Comparison of ENCODE assay signal across 8 cellular contexts in genomic region chr20:41329435-41330342, GRCh38. TPM values are rescaled to one million over a fixed set of nuclear protein-coding genes. Genes with fewer than 3 reads are reported as not detected.
DNase-seq lines count a peak whose midpoint lies in the region; ATAC-seq and TF ChIP-seq lines count a peak whose summit lies in the region.

No MANE protein-coding gene starts in this region.

- no peak for TF ChIP-seq CTCF in coronary artery (IDR thresholded peaks at IDR 0.05)
- no peak for TF ChIP-seq CTCF in mesothelial cell of epicardium (IDR thresholded peaks at IDR 0.05; ENCODE audit: unreplicated experiment)

- ATAC-seq in GM18907 (IDR thresholded peaks at IDR 0.05; ENCODE audit: unreplicated experiment): peak; percentile 60

- no peaks in the 10 kb centered on the region for H3K9me3 Mint-ChIP-seq in mesothelial cell of epicardium

- no peaks in the 10 kb centered on the region for H3K27me3 Mint-ChIP-seq in mesothelial cell of epicardium (ENCODE audit: low read depth)

- H3K4me1 Mint-ChIP-seq in mesothelial cell of epicardium: peaks cover 10% of the 10 kb centered on the region

- H3K27ac Mint-ChIP-seq in mesothelial cell of epicardium: peak overlapping the region; percentile 10

- H3K36me3 Mint-ChIP-seq in mesothelial cell of epicardium: no peaks in the 10 kb centered on the region

- peak overlapping the region; percentile 51 for H3K4me3 ChIP-seq in coronary artery

- H3K4me3 Mint-ChIP-seq in mesothelial cell of epicardium: no peak overlapping the region

- DNase-seq in HT1080 (ENCODE audit: low read depth) (peak; percentile 99), coronary artery (ENCODE audit: low spot score) (peak; percentile 91), mesothelial cell of epicardium (ENCODE audit: low spot score in 2 of 2, unreplicated experiment in 2 of 2) (no peak), globus pallidus (ENCODE audit: low spot score) (no peak), NCI-H146 (lab: John Stamatoyannopoulos, UW) (no peak)
- DNase-seq in activated CD4-positive, alpha-beta T cell treated with anti-CD3 and anti-CD28 coated beads for 48 hours: peak; percentile 77
- peak; percentile 67 for DNase-seq in stimulated activated CD8-positive, alpha-beta memory T cell treated with anti-CD3 and anti-CD28 coated beads, Interleukin-4, amount 100 ng/mL, for 48 hours

- peak overlapping the region; percentile 55 to 90 for H3K27ac ChIP-seq in coronary artery

RNA-seq across cellular contexts. Expression of gene LPIN3, which starts 10.9 kb away (rescaled TPM):
- 0.07 and 0.31 TPM in 2 replicates for total RNA-seq in HT1080 (2014; rRNA removed; shearing (Covaris generic))
- polyA plus RNA-seq in HT1080 (2015; cell fraction: cytosol; rRNA removed): 0.03 and 0.07 TPM in 2 replicates
- 3.4 and 5.6 TPM in 2 replicates for polyA plus RNA-seq in HT1080 (2015; cell fraction: nucleus; rRNA removed)
- total RNA-seq in mesothelial cell of epicardium: 19.3 to 21.3 TPM (median 20.8 TPM) in 3 replicates

RNA-seq across cellular contexts. Expression of gene ZHX3, which starts 12.2 kb away (rescaled TPM):
- total RNA-seq in HT1080 (2014; rRNA removed; shearing (Covaris generic)): 13.5 and 22.0 TPM in 2 replicates
- polyA plus RNA-seq in HT1080 (2015; cell fraction: cytosol; rRNA removed): 15.6 and 16.2 TPM in 2 replicates
- polyA plus RNA-seq in HT1080 (2015; cell fraction: nucleus; rRNA removed): 15.8 and 24.3 TPM in 2 replicates
- total RNA-seq in mesothelial cell of epicardium: 13.9 to 18.3 TPM (median 17.6 TPM) in 3 replicates

RNA-seq across cellular contexts. Expression of gene EMILIN3, which starts 36.9 kb away (rescaled TPM):
- not detected in 2 replicates for total RNA-seq in HT1080 (2014; rRNA removed; shearing (Covaris generic))
- not detected in 2 replicates for polyA plus RNA-seq in HT1080 (2015; cell fraction: cytosol; rRNA removed)
- polyA plus RNA-seq in HT1080 (2015; cell fraction: nucleus; rRNA removed): not detected in 2 replicates
- 5.0 to 5.6 TPM (median 5.2 TPM) in 3 replicates for total RNA-seq in mesothelial cell of epicardium

Comparison
In these comparisons a context has a peak if more than half of its experiments do, and no peak if none do; other contexts are left out.
1. DNase-seq: peak in HT1080 (single experiment), activated CD4-positive, alpha-beta T cell treated with anti-CD3 and anti-CD28 coated beads for 48 hours (single experiment), coronary artery (single experiment) and stimulated activated CD8-positive, alpha-beta memory T cell treated with anti-CD3 and anti-CD28 coated beads, Interleukin-4, amount 100 ng/mL, for 48 hours (single experiment); none in mesothelial cell of epicardium (0 of 2), globus pallidus (single experiment) and NCI-H146 (single experiment).
2. RNA of gene LPIN3, which starts 10.9 kb away (total RNA-seq): 19.3 to 21.3 TPM in mesothelial cell of epicardium; 0.07 to 0.31 TPM in HT1080; every median in the first group is over 10 times any median in the second.